8 cellular contexts compared by ENCODE assay signal in genomic region chr4:101345271-101345595, GRCh38. TPM values are rescaled to one million over a fixed set of nuclear protein-coding genes. Genes with fewer than 3 reads are reported as not detected.
DNase-seq lines count a peak whose midpoint lies in the region; ATAC-seq, FAIRE-seq and TF ChIP-seq lines count a peak whose summit lies in the region.

No MANE protein-coding gene starts in this region.

- H3K23ac ChIP-seq in mesendoderm (ENCODE audit: low read length), result no peak overlapping the region

- peak overlapping the region; percentile 97 for H3K4me3 ChIP-seq in PC-3 (ENCODE audit: low read length)
- H3K4me3 ChIP-seq in bronchial epithelial cell (ENCODE audit: low read depth, low read length), result peak overlapping the region; percentile 89
- H3K4me3 ChIP-seq in mesendoderm (ENCODE audit: low read length), result peak overlapping the region; percentile 16
- H3K4me3 ChIP-seq in urinary bladder (ENCODE audit: low read depth, low read length), result peak overlapping the region; percentile 99

- H3K4me2 ChIP-seq in PC-3 (ENCODE audit: low read length), result peak overlapping the region; percentile 82
- H3K4me2 ChIP-seq in mesendoderm (ENCODE audit: low read length), result peak overlapping the region; percentile 19

- TF ChIP-seq CTCF in GM13976 (IDR thresholded peaks at IDR 0.05; ENCODE audit: borderline replicate concordance, control extremely low read depth, extremely low read depth, insufficient read depth, missing control alignments) (no peak), PC-3 (conservative IDR thresholded peaks at IDR 0.05; ENCODE audit: low read depth, low read length) (no peak), bronchial epithelial cell (IDR thresholded peaks at IDR 0.05; ENCODE audit: insufficient read depth, low read length, severe bottlenecking) (no peak), D721Med (IDR thresholded peaks at IDR 0.05; ENCODE audit: insufficient read depth, missing control alignments) (no peak)

- CTCF ChIA-PET in PC-3 (lab: Charles Lee), result interaction anchor here (0.5 kb wide), 1 partner anchor 48 kb away, joined by 3 read pairs; no protein-coding TSS in a partner anchor

- H3K4ac ChIP-seq in mesendoderm (ENCODE audit: low read depth, low read length), result no peak overlapping the region

- no TSS peak for BruUV-seq in PC-3 (replicated peaks; lab: Mats Ljungman, UMichigan)

- H3K4me1 ChIP-seq in PC-3 (ENCODE audit: insufficient read depth, low read length) (peaks cover 27% of the 10 kb centered on the region), mesendoderm (ENCODE audit: control insufficient read depth, low read depth, low read length) (no peaks in the 10 kb centered on the region), urinary bladder (ENCODE audit: insufficient read depth) (no peaks in the 10 kb centered on the region)

- no peaks in the 10 kb centered on the region for H3F3A ChIP-seq in PC-3 (ENCODE audit: low read length, unreplicated experiment)

- peak overlapping the region; percentile 94 for H3K9ac ChIP-seq in PC-3 (ENCODE audit: low read length)
- H3K9ac ChIP-seq in mesendoderm (ENCODE audit: low read length), result peak overlapping the region; percentile 23

- no peak overlapping the region for H2AK5ac ChIP-seq in mesendoderm (ENCODE audit: low read length)

- H3K27ac ChIP-seq in PC-3 (ENCODE audit: low read length) (peak overlapping the region; percentile 34), mesendoderm (ENCODE audit: low read depth, low read length) (no peak overlapping the region), urinary bladder (ENCODE audit: low read depth) (no peak overlapping the region)

- ATAC-seq in PC-3, result no peak

- WGBS in mesendoderm (ENCODE audit: extremely low coverage, insufficient coverage, low lambda C conversion rate), result no CpG with 5 or more reads among the region's 3 CpGs
- 15% methylated on average over 3 of the region's 3 CpGs for WGBS in urinary bladder

- no peak overlapping the region for H4K5ac ChIP-seq in mesendoderm (ENCODE audit: low read length)

- H3K36me3 ChIP-seq in PC-3 (ENCODE audit: low read depth, low read length) (no peaks in the 10 kb centered on the region), bronchial epithelial cell (ENCODE audit: control insufficient read depth, insufficient read depth, low read length) (no peaks in the 10 kb centered on the region), mesendoderm (ENCODE audit: control insufficient read depth, insufficient read depth, low read length) (no peaks in the 10 kb centered on the region), urinary bladder (ENCODE audit: insufficient read depth) (no peaks in the 10 kb centered on the region)

- H3K56ac ChIP-seq in mesendoderm (ENCODE audit: low read length), result peak overlapping the region; percentile 77

- no peaks in the 10 kb centered on the region for H3K9me2 ChIP-seq in PC-3 (replicated peaks; ENCODE audit: low read length)

- H2BK120ac ChIP-seq in mesendoderm (ENCODE audit: low read depth, low read length), result no peak overlapping the region

- peaks cover 29% of the 10 kb centered on the region for H4K20me1 ChIP-seq in PC-3 (ENCODE audit: low read length)

- peaks cover 2% of the 10 kb centered on the region for H3K79me1 ChIP-seq in mesendoderm (ENCODE audit: low read length)

- peak overlapping the region; percentile 63; the same call in 1 of the 2 replicates for H2AFZ ChIP-seq in PC-3 (ENCODE audit: low read length)

- peaks cover 73% of the 10 kb centered on the region for H3K79me2 ChIP-seq in PC-3 (ENCODE audit: low read length)
- peaks cover 14% of the 10 kb centered on the region for H3K79me2 ChIP-seq in mesendoderm (ENCODE audit: control insufficient read depth, insufficient read depth, low read length)

- H4K8ac ChIP-seq in mesendoderm (ENCODE audit: low read depth, low read length), result no peak overlapping the region

- FAIRE-seq in bronchial epithelial cell (lab: Jason Lieb, UNC), result no peak
- no peak for FAIRE-seq in D721Med (lab: Jason Lieb, UNC)

- in situ Hi-C loops in GM13976 (cut with MboI; ENCODE audit: low sequenced_read_pairs, unreplicated experiment), result no loop called here

- H2BK15ac ChIP-seq in mesendoderm (replicated peaks; ENCODE audit: low read depth), result no peak overlapping the region

- H2BK5ac ChIP-seq in mesendoderm (ENCODE audit: low read length), result no peak overlapping the region

- H3K9me3 ChIP-seq in PC-3 (ENCODE audit: low read length), result no peaks in the 10 kb centered on the region

- intact Hi-C loops in PC-3 (cut with micrococcal nuclease), result loop anchor here (5.0 to 10.0 kb wide), 5 partner anchors 80 to 917 kb away; partner anchors contain the start of gene BANK1

- no peak overlapping the region for H3K18ac ChIP-seq in mesendoderm (ENCODE audit: low read length)

- DNase-seq in GM13976 (ENCODE audit: low spot score), result peak; percentile 17
- DNase-seq in PC-3, result no peak
- peak; percentile 19 for DNase-seq in bronchial epithelial cell (ENCODE audit: low read depth)
- no peak for DNase-seq in mesendoderm
- no peak for DNase-seq in NCI-H510A treated with DMSO at 0.1 percent for 48 hours (lab: John Stamatoyannopoulos, UW)
- DNase-seq in NCI-H1092 (lab: John Stamatoyannopoulos, UW), result no peak
- no peak for DNase-seq in D721Med (ENCODE audit: insufficient read length, low spot score)

- POLR2A ChIA-PET in PC-3 (lab: Charles Lee; ENCODE audit: unreplicated experiment), result interaction anchor here (0.6 kb wide), 2 partner anchors 159 to 447 kb away, joined by 3 read pairs; no protein-coding TSS in a partner anchor

- H3K27me3 ChIP-seq in PC-3 (ENCODE audit: low read length) (no peaks in the 10 kb centered on the region), bronchial epithelial cell (ENCODE audit: control insufficient read depth, insufficient read depth, low read length) (no peaks in the 10 kb centered on the region), mesendoderm (ENCODE audit: insufficient read depth, low read length, poor library complexity) (no peaks in the 10 kb centered on the region)

RNA-seq across cellular contexts. Expression of gene PPP3CA, which starts 2.1 kb away (rescaled TPM):
- 15.5 and 19.2 TPM in 2 replicates for total RNA-seq in PC-3 (2014; rRNA removed)
- total RNA-seq in bronchial epithelial cell, result 48.2 and 59.5 TPM in 2 replicates
- polyA plus RNA-seq in mesendoderm (2013, experiment 1 of 2), result 34.6 TPM
- polyA plus RNA-seq in mesendoderm (2013, experiment 2 of 2), result 35.3 TPM
- 79.8 TPM for total RNA-seq in urinary bladder
- polyA plus RNA-seq in urinary bladder, result 21.2 TPM

Comparison
In these comparisons a context has a peak if more than half of its experiments do, and no peak if none do; other contexts are left out.
1. DNase-seq: peak in GM13976 (single experiment) and bronchial epithelial cell (single experiment); none in PC-3 (single experiment), mesendoderm (single experiment), NCI-H510A treated with DMSO at 0.1 percent for 48 hours (single experiment), NCI-H1092 (single experiment) and D721Med (single experiment).
2. H3K4me3 ChIP-seq: peak in every context shown above with its lines; median percentile 99 in urinary bladder; 97 in PC-3; 89 in bronchial epithelial cell; 16 in mesendoderm.